In the genomic region with DNA sequence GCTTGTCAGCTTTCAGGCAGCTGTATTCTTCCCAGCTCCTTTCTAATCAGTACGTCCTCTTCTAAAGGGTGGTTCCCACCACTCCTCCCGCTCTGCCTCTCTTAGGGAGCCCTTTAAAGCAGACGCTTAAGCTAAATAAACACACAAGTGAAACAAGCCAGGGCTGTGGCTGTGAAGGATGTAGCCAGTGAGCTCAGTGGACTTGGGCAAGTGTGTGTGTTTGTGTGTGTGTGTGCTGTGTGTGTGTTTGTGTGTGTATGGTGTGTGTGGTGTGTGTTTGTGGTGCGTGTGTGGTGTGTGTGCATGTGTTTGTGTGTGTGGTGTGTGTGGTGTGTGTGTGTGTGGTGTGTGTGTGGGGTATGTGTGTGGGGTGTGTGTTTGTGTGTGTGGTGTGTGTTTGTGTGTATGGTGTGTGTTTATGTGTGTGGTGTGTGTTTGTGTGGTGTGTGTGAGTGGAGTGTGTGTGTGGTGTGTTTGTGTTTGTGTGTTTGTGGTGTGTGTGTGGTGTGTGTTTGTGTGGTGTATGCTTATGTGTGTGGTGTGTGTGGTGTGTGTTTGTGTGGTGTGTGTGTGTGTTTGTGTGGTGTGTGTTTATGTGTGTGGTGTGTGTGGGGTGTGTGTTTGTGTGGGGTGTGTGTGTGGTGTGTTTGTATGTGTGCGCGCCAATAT, we compare ENCODE assay signal across 1 cellular context.
TF ChIP-seq lines count a peak whose summit lies in the region.

No MANE protein-coding gene starts in this region.

TF ChIP-seq in SK-N-SH, 30 proteins besides CTCF, POLR2A, EP300 and RAD21:
- TF ChIP-seq GABPA (IDR thresholded peaks at IDR 0.05; ENCODE audit: low read depth), result no peak
- TF ChIP-seq MAX (IDR thresholded peaks at IDR 0.05; ENCODE audit: low read depth), result no peak
- TF ChIP-seq TEAD4 (IDR thresholded peaks at IDR 0.05; ENCODE audit: borderline replicate concordance, insufficient read depth), result no peak
- TF ChIP-seq SMC3 (IDR thresholded peaks at IDR 0.05; ENCODE audit: low read depth, low read length), result no peak
- TF ChIP-seq YY1 (IDR thresholded peaks at IDR 0.05; ENCODE audit: low read depth), result no peak
- TF ChIP-seq POLR2AphosphoS5 (IDR thresholded peaks at IDR 0.05; ENCODE audit: low read depth, low read length), result no peak
- no peak for TF ChIP-seq MXI1 (IDR thresholded peaks at IDR 0.05; ENCODE audit: low read depth, low read length)
- TF ChIP-seq ELF1 (IDR thresholded peaks at IDR 0.05), result no peak
- TF ChIP-seq SIN3A (IDR thresholded peaks at IDR 0.05; ENCODE audit: borderline replicate concordance, low read depth, low read length), result no peak
- TF ChIP-seq TAF1 (IDR thresholded peaks at IDR 0.05; ENCODE audit: borderline replicate concordance, low read depth, low read length), result no peak
- TF ChIP-seq TCF12 (IDR thresholded peaks at IDR 0.05), result no peak
